ENCODE assay signal across 18 cellular contexts in the genomic region with DNA sequence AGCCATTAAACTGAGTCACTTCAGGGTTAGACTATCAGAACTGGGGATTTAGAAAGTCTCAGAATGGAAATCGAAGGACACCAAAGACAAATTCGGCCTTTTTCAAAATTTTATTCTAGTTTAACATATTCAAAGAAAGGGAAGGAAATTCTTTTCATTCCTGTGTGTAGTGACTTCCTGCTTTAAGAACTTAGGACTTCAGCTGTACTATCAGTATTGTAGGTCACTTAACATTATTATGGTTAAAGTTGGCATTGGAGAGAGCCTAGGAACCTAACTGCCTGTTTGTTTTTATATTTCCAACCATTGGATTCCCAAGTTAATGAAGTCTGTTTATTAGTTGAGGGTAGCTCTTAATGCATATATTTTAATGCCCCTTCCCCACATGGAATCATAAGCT.
DNase-seq lines count a peak whose midpoint lies in the region; ATAC-seq and TF ChIP-seq lines count a peak whose summit lies in the region.
"Had no signal": no experiment of that assay in that cellular context is flagged by ENCODE, and none has a peak within 500 bp of the region (broad histone marks: within the 10 kb centered on the region; RNA-seq: fewer than 3 reads in every experiment).

No MANE protein-coding gene starts in this region.

- H3F3A ChIP-seq in DOHH2 (ENCODE audit: control insufficient read depth, insufficient read depth) = peaks cover 4% of the 10 kb centered on the region; the same call in 1 of the 2 replicates

- H3K27me3 ChIP-seq in DOHH2 (ENCODE audit: control insufficient read depth, low read length) = no peaks in the 10 kb centered on the region
- H3K27me3 ChIP-seq in osteoblast (ENCODE audit: insufficient read depth, low read length) = no peaks in the 10 kb centered on the region
- H3K27me3 ChIP-seq: body of pancreas, thyroid gland had no signal

- TF ChIP-seq CTCF in DOHH2 (IDR thresholded peaks at IDR 0.05; ENCODE audit: low read depth, low read length, poor library complexity, severe bottlenecking) (no peak), osteoblast (IDR thresholded peaks at IDR 0.05; ENCODE audit: extremely low read depth, low read depth, low read length) (no peak)

- H3K9me3 ChIP-seq in DOHH2 (ENCODE audit: control insufficient read depth, insufficient read depth, low read length) (no peaks in the 10 kb centered on the region), osteoblast (ENCODE audit: low read depth, low read length) (no peaks in the 10 kb centered on the region)
- H3K9me3 ChIP-seq: body of pancreas, thyroid gland had no signal

- no peak for ATAC-seq in HG03457 (IDR thresholded peaks at IDR 0.05; ENCODE audit: unreplicated experiment)
- ATAC-seq in activated CD4-positive, CD25-positive, alpha-beta regulatory T cell treated with anti-CD3 and anti-CD28 coated beads, Interleukin-2, amount 50 U/mL, for 24 hours = no peak
- no peak for ATAC-seq in GM18873 (IDR thresholded peaks at IDR 0.05; ENCODE audit: low FRiP score, unreplicated experiment)
- ATAC-seq: body of pancreas had no signal

- H3K4me1 ChIP-seq in DOHH2 (ENCODE audit: control insufficient read depth, low read length) = peaks cover 66% of the 10 kb centered on the region
- peaks cover 37% of the 10 kb centered on the region for H3K4me1 ChIP-seq in osteoblast (ENCODE audit: insufficient read depth, low read length)

- H3K27ac ChIP-seq in DOHH2 (ENCODE audit: low read depth, low read length) = no peak overlapping the region
- no peak overlapping the region for H3K27ac ChIP-seq in osteoblast (ENCODE audit: low read depth, low read length)

- H3K9me2 ChIP-seq in DOHH2 (replicated peaks; ENCODE audit: control insufficient read depth, low read length) = no peaks in the 10 kb centered on the region

- H4K20me1 ChIP-seq in DOHH2 (ENCODE audit: control insufficient read depth, insufficient read depth, low read depth, low read length) = no peaks in the 10 kb centered on the region; the same call in 1 of the 2 replicates
- H4K20me1 ChIP-seq in osteoblast (ENCODE audit: insufficient read depth, low read length) = peaks cover 42% of the 10 kb centered on the region

- H2AFZ ChIP-seq in osteoblast (ENCODE audit: low read length) = no peak overlapping the region

- H3K36me3 ChIP-seq in DOHH2 (ENCODE audit: control insufficient read depth, low read length) (peaks cover 97% of the 10 kb centered on the region), osteoblast (ENCODE audit: insufficient read depth, low read length) (no peaks in the 10 kb centered on the region)
- H3K36me3 ChIP-seq: thyroid gland had no signal

- no peak overlapping the region for H3K4me3 ChIP-seq in DOHH2 (ENCODE audit: low read length)
- no peak overlapping the region for H3K4me3 ChIP-seq in osteoblast (ENCODE audit: insufficient read depth, low read length)
- H3K4me3 ChIP-seq: body of pancreas, thyroid gland had no signal

- peaks cover 100% of the 10 kb centered on the region for H3K79me2 ChIP-seq in DOHH2 (ENCODE audit: control insufficient read depth, low read length)
- H3K79me2 ChIP-seq in osteoblast (ENCODE audit: insufficient read depth, low read length) = peaks cover 94% of the 10 kb centered on the region

- H3K4me2 ChIP-seq in DOHH2 (ENCODE audit: low read length) = 0 out of 2 replicates have a peak overlapping the region, but pooled peaks have one; percentile 9
- H3K4me2 ChIP-seq in osteoblast (ENCODE audit: insufficient read depth, low read length) = peak overlapping the region; percentile 25

- DNase-seq in NCI-H226 = peak; percentile 11
- peak; percentile 58 for DNase-seq in dermis blood vessel endothelial cell
- DNase-seq in osteoblast (ENCODE audit: insufficient read length, low spot score, missing footprints) = no peak
- no peak for DNase-seq in KG1 (lab: John Stamatoyannopoulos, UW)
- DNase-seq: activated effector memory CD4-positive, alpha-beta T cell treated with anti-CD3 and anti-CD28 coated beads, Interleukin-2, amount 50 U/mL, for 16 hours; body of pancreas; DND-41; effector memory CD4-positive, alpha-beta T cell; foreskin melanocyte; islet precursor cell; NCI-H2081 treated with DMSO at 0.1 percent for 48 hours; SIG-M5; stimulated activated CD4-positive, alpha-beta T cell treated with anti-CD3 and anti-CD28 coated beads, Interleukin-1b, Interleukin-23, amount 100 ng/mL, for 48 hours; thyroid gland had no signal

Comparison
In these comparisons a context has a peak if more than half of its experiments do, and no peak if none do; other contexts are left out.
1. DNase-seq: peak in NCI-H226 (single experiment) and dermis blood vessel endothelial cell (single experiment); none in osteoblast (single experiment) and KG1 (single experiment).